Comparison of ENCODE assay signal across 1 cellular context in genomic region chr7:99614495-99614894, GRCh38.
A peak's percentile ranks its signal among the peaks of the same experiment; 100 is the strongest.
TF ChIP-seq lines count a peak whose summit lies in the region.

No MANE protein-coding gene starts in this region.

TF ChIP-seq in K562, 482 proteins besides CTCF, POLR2A, EP300 and RAD21:
- TF ChIP-seq BDP1 (IDR thresholded peaks at IDR 0.05; ENCODE audit: insufficient read depth, insufficient read length) = no peak
- TF ChIP-seq BCL6 (CRISPR knock-in tag; IDR thresholded peaks at IDR 0.05) = no peak
- peak in 1 of 2 experiments; percentile 66; a peak in 1 of 4 replicates for TF ChIP-seq MLLT1 (IDR thresholded peaks at IDR 0.05)
- TF ChIP-seq RBBP5 (IDR thresholded peaks at IDR 0.05; ENCODE audit: borderline replicate concordance, insufficient read depth, low read length, poor library complexity, severe bottlenecking) = no peak
- TF ChIP-seq DEAF1 (CRISPR knock-in tag; IDR thresholded peaks at IDR 0.05) = no peak
- no peak for TF ChIP-seq ARID3A (IDR thresholded peaks at IDR 0.05; ENCODE audit: borderline replicate concordance, low read depth, low read length)
- 0 out of 4 replicates have a peak, but pooled peaks of 1 of the 2 experiments have one; percentile 30 for TF ChIP-seq HDAC1 (IDR thresholded peaks at IDR 0.05)
- TF ChIP-seq MYBL2 (IDR thresholded peaks at IDR 0.05; ENCODE audit: low read depth) = no peak
- TF ChIP-seq MYBL2 (CRISPR knock-in tag; IDR thresholded peaks at IDR 0.05; ENCODE audit: borderline replicate concordance) = no peak
- TF ChIP-seq RREB1 (CRISPR knock-in tag; IDR thresholded peaks at IDR 0.05) = no peak
- TF ChIP-seq ZBTB17 (CRISPR knock-in tag; IDR thresholded peaks at IDR 0.05) = no peak
- TF ChIP-seq SOX6 (IDR thresholded peaks at IDR 0.05) = no peak
- no peak for TF ChIP-seq ZC3H8 (IDR thresholded peaks at IDR 0.05)
- TF ChIP-seq ESRRA (IDR thresholded peaks at IDR 0.05; ENCODE audit: borderline replicate concordance, low read depth) = peak; percentile 65; the same call in 1 of the 2 replicates
- TF ChIP-seq KDM1A (IDR thresholded peaks at IDR 0.05) = peak; percentile 74 to 76
- TF ChIP-seq SP1 (CRISPR knock-in tag; IDR thresholded peaks at IDR 0.05) = no peak
- no peak for TF ChIP-seq ZNF146 (CRISPR knock-in tag; IDR thresholded peaks at IDR 0.05; ENCODE audit: unreplicated experiment)
